In genomic region chr7:120852700-120853099, GRCh38 we compare ENCODE assay signal across 22 cellular contexts. TPM values are rescaled to one million over a fixed set of nuclear protein-coding genes. Genes with fewer than 3 reads are reported as not detected.
DNase-seq lines count a peak whose midpoint lies in the region; ATAC-seq, FAIRE-seq and TF ChIP-seq lines count a peak whose summit lies in the region.
"Had no signal": no experiment of that assay in that cellular context is flagged by ENCODE, and none has a peak within 500 bp of the region (broad histone marks: within the 10 kb centered on the region; RNA-seq: fewer than 3 reads in every experiment).

No MANE protein-coding gene starts in this region.

- no peak overlapping the region for H3K4me2 ChIP-seq in GM12878 (ENCODE audit: control insufficient read depth, insufficient read depth)
- H3K4me2 ChIP-seq: A549 had no signal

- no TSS peak for BruUV-seq in GM12878 (replicated peaks; lab: Mats Ljungman, UMichigan)

- H3K36me3 Mint-ChIP-seq in stimulated activated naive B cell treated with anti-CD40 and anti-IgM and Interleukin-4, amounts not matched to agents 10 μg/mL and 1 μg/mL and 100 μg/mL, for 72 hours, result no peaks in the 10 kb centered on the region
- H3K36me3 Mint-ChIP-seq: CD4-positive, alpha-beta memory T cell had no signal

- no peak overlapping the region for H2AFZ ChIP-seq in GM12878 (ENCODE audit: control insufficient read depth, low read depth, low read length)

- TF ChIP-seq CTCF in HEK293 (tag by site-specific recombination; IDR thresholded peaks at IDR 0.05) (no peak), GM12878 (IDR thresholded peaks at IDR 0.05 in 2 of 3, conservative IDR thresholded peaks at IDR 0.05 in 1 of 3; ENCODE audit: control insufficient read depth in 2 of 3, extremely low read depth in 1 of 3, insufficient read depth in 1 of 3, low read depth in 3 of 3, low read length in 3 of 3) (no peak), foreskin fibroblast (IDR thresholded peaks at IDR 0.05; ENCODE audit: low read depth, low read length) (no peak)

- POLR2A ChIA-PET in HEK293 (lab: Yijun Ruan, JAX) (no interaction called here), GM12878 (lab: Charles Lee) (interaction anchor here (0.8 to 6.4 kb wide), 6 partner anchors 10 to 43 kb away, joined by 3 to 55 read pairs (median 4); no protein-coding TSS in a partner anchor)

- H3K27me3 ChIP-seq in GM12878 (replicated peaks in 1 of 2; ENCODE audit: control insufficient read depth in 2 of 2, insufficient read depth in 2 of 2, low read length in 1 of 2), result no peaks in the 10 kb centered on the region

- no peaks in the 10 kb centered on the region; the same call in 1 of the 2 replicates for H3K9me3 ChIP-seq in HEK293 (ENCODE audit: control insufficient read depth, insufficient read depth, low read depth, low read length)
- no peaks in the 10 kb centered on the region; the same call in 2 of the 3 replicates for H3K9me3 ChIP-seq in GM12878 (replicated peaks; ENCODE audit: control insufficient read depth, insufficient read depth, low read length)
- H3K9me3 ChIP-seq: A549 had no signal

- ATAC-seq in GM12878, result no peak
- ATAC-seq in stimulated activated naive B cell treated with anti-CD40 and anti-IgM and Interleukin-4, amounts not matched to agents 10 μg/mL and 1 μg/mL and 100 μg/mL, for 72 hours (replicated peaks), result no peak
- ATAC-seq in GM21390 (IDR thresholded peaks at IDR 0.05; ENCODE audit: unreplicated experiment), result no peak
- ATAC-seq: A549, HCT116, HepG2 had no signal

- H3K79me2 ChIP-seq in GM12878 (ENCODE audit: control insufficient read depth, insufficient read depth, low read length), result no peaks in the 10 kb centered on the region

- TF ChIP-seq EP300 in GM12878 (IDR thresholded peaks at IDR 0.05; ENCODE audit: borderline replicate concordance in 1 of 2, control insufficient read depth in 1 of 2, low read depth in 2 of 2, low read length in 2 of 2), result no peak

- RAD21 ChIA-PET in GM12878 (lab: Charles Lee; ENCODE audit: unreplicated experiment), result interaction anchor here (0.8 to 6.5 kb wide), 4 partner anchors 10 to 98 kb away, joined by 5 to 63 read pairs (median 10); partner anchors contain the start of gene ING3

- H3K9ac ChIP-seq in GM12878 (ENCODE audit: control insufficient read depth, insufficient read depth, low read length), result no peak overlapping the region

- TF ChIP-seq POLR2A in GM12878 (IDR thresholded peaks at IDR 0.05; ENCODE audit: low read depth, low read length), result no peak

- peak overlapping the region; percentile 7 for H3K27ac Mint-ChIP-seq in stimulated activated naive B cell treated with anti-CD40 and anti-IgM and Interleukin-4, amounts not matched to agents 10 μg/mL and 1 μg/mL and 100 μg/mL, for 72 hours
- H3K27ac Mint-ChIP-seq: CD4-positive, alpha-beta memory T cell had no signal

- in situ Hi-C loops in GM12878 (cut with MboI), result no loop called here

- H3K4me3 ChIP-seq in HEK293 (ENCODE audit: low read depth, low read length) (no peak overlapping the region), GM12878 (no peak overlapping the region), foreskin fibroblast (ENCODE audit: low read depth in 1 of 2, low read length in 2 of 2) (no peak overlapping the region)
- H3K4me3 ChIP-seq: A549 had no signal

- peak; percentile 46 for DNase-seq in DMS53 (lab: John Stamatoyannopoulos, UW)
- no peak for DNase-seq in GM12878 (ENCODE audit: low read depth, low spot score)
- DNase-seq in stimulated activated naive B cell treated with anti-CD40 and anti-IgM and Interleukin-4, amounts not matched to agents 10 μg/mL and 1 μg/mL and 100 μg/mL, for 72 hours, result no peak
- DNase-seq in foreskin fibroblast, result no peak
- DNase-seq in cerebellar cortex (ENCODE audit: low spot score), result no peak
- DNase-seq: AML-193; CD4-positive, alpha-beta memory T cell; DMS153; DND-41; EL; GOT3; H7; KG1 had no signal

- peaks cover 25 to 41% of the 10 kb centered on the region in 2 donors for H3K27me3 Mint-ChIP-seq in stimulated activated naive B cell treated with anti-CD40 and anti-IgM and Interleukin-4, amounts not matched to agents 10 μg/mL and 1 μg/mL and 100 μg/mL, for 72 hours

- H3K9me3 Mint-ChIP-seq in stimulated activated naive B cell treated with anti-CD40 and anti-IgM and Interleukin-4, amounts not matched to agents 10 μg/mL and 1 μg/mL and 100 μg/mL, for 72 hours, result no peaks in the 10 kb centered on the region

- H3K4me1 Mint-ChIP-seq in stimulated activated naive B cell treated with anti-CD40 and anti-IgM and Interleukin-4, amounts not matched to agents 10 μg/mL and 1 μg/mL and 100 μg/mL, for 72 hours, result peaks cover 9 to 16% of the 10 kb centered on the region in 2 donors

- no peak overlapping the region for H3K27ac ChIP-seq in HEK293 (ENCODE audit: extremely low read depth, low read depth, low read length)
- H3K27ac ChIP-seq in GM12878 (ENCODE audit: control insufficient read depth, insufficient read depth), result no peak overlapping the region
- H3K27ac ChIP-seq: 22Rv1, A549, C4-2B had no signal

- SMC1A ChIA-PET in GM12878 (lab: Charles Lee; ENCODE audit: uncharacterized antibody, unreplicated experiment), result interaction anchor here (0.9 to 7.5 kb wide), 7 partner anchors 10 to 530 kb away, joined by 3 to 122 read pairs (median 8); no protein-coding TSS in a partner anchor

- H3K4me1 ChIP-seq in HEK293 (ENCODE audit: control insufficient read depth, insufficient read depth, low read length) (peaks cover 3% of the 10 kb centered on the region; the same call in 1 of the 2 replicates), GM12878 (ENCODE audit: control insufficient read depth, insufficient read depth, low read length) (no peaks in the 10 kb centered on the region)
- H3K4me1 ChIP-seq: A549 had no signal

- TF ChIP-seq RAD21 in GM12878 (IDR thresholded peaks at IDR 0.05; ENCODE audit: insufficient read depth, low read depth, low read length), result no peak

- CTCF ChIA-PET in HEK293 (lab: Yijun Ruan, JAX) (interaction anchor here (0.5 kb wide), 1 partner anchor 159 kb away, joined by 4 read pairs; no protein-coding TSS in a partner anchor), GM12878 (lab: Yijun Ruan, JAX) (interaction anchor here (0.8 to 2.6 kb wide), 3 partner anchors 10 to 60 kb away, joined by 3 to 10 read pairs (median 9); no protein-coding TSS in a partner anchor)

- peak; percentile 77 for FAIRE-seq in GM12878 (lab: Jason Lieb, UNC)
- FAIRE-seq: A549, HepG2 had no signal

- intact Hi-C loops in GM12878 (cut with micrococcal nuclease; ENCODE audit: unreplicated experiment), result loop anchor here (10.0 kb wide), 2 partner anchors 532 to 682 kb away; no protein-coding TSS in a partner anchor

- H4K20me1 ChIP-seq in GM12878 (ENCODE audit: control insufficient read depth, insufficient read depth), result no peaks in the 10 kb centered on the region

- H3K4me3 Mint-ChIP-seq in stimulated activated naive B cell treated with anti-CD40 and anti-IgM and Interleukin-4, amounts not matched to agents 10 μg/mL and 1 μg/mL and 100 μg/mL, for 72 hours, result no peak overlapping the region
- H3K4me3 Mint-ChIP-seq: CD4-positive, alpha-beta memory T cell had no signal

- H3K36me3 ChIP-seq in HEK293 (ENCODE audit: control insufficient read depth in 2 of 2, insufficient read depth in 1 of 2, low read length in 2 of 2) (peaks cover 13% of the 10 kb centered on the region in 2 experiments), GM12878 (ENCODE audit: control insufficient read depth in 2 of 2, insufficient read depth in 2 of 2, low read length in 1 of 2) (no peaks in the 10 kb centered on the region; a peak in 1 of 4 replicates)

TF ChIP-seq in HEK293, 187 proteins besides CTCF, POLR2A, EP300 and RAD21 (continues in another document):
- TF ChIP-seq YY1 (tag by site-specific recombination; IDR thresholded peaks at IDR 0.05), result no peak

TF ChIP-seq in GM12878, 131 proteins besides CTCF, POLR2A, EP300 and RAD21:
- TF ChIP-seq SPI1 (IDR thresholded peaks at IDR 0.05; ENCODE audit: borderline replicate concordance, insufficient read depth, low read depth, low read length) (peak; percentile 29; the same call in 1 of the 2 replicates), LARP7 (IDR thresholded peaks at IDR 0.05) (no peak), MEF2B (IDR thresholded peaks at IDR 0.05; ENCODE audit: partially characterized antibody, poor library complexity, severe bottlenecking) (no peak), IKZF1 (conservative IDR thresholded peaks at IDR 0.05) (0 out of 2 replicates have a peak, but pooled peaks have one; percentile 32)
- TF ChIP-seq, protein P1, sequence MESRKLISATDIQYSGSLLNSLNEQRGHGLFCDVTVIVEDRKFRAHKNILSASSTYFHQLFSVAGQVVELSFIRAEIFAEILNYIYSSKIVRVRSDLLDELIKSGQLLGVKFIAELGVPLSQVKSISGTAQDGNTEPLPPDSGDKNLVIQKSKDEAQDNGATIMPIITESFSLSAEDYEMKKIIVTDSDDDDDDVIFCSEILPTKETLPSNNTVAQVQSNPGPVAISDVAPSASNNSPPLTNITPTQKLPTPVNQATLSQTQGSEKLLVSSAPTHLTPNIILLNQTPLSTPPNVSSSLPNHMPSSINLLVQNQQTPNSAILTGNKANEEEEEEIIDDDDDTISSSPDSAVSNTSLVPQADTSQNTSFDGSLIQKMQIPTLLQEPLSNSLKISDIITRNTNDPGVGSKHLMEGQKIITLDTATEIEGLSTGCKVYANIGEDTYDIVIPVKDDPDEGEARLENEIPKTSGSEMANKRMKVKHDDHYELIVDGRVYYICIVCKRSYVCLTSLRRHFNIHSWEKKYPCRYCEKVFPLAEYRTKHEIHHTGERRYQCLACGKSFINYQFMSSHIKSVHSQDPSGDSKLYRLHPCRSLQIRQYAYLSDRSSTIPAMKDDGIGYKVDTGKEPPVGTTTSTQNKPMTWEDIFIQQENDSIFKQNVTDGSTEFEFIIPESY (IDR thresholded peaks at IDR 0.05), result no peak

RNA-seq across cellular contexts. Expression of gene TSPAN12, which starts 5.2 kb away (rescaled TPM):
- total RNA-seq in GM12878 (2013; cell fraction: nucleolus; rRNA removed), result 51.8 and 55.1 TPM in 2 replicates
- total RNA-seq in GM12878 (2014; rRNA removed) (1.5 and 1.6 TPM in 2 replicates), GM12878 (2014; rRNA removed; fragmentation: Illumina TruSeq; extraction: Trizol) (0.67 and 0.78 TPM in 2 replicates), GM12878 (2021) (1.3 and 1.9 TPM in 2 replicates)
- 2.2 TPM for polyA plus RNA-seq in GM12878 (2011; ENCODE audit: low read depth)
- polyA plus RNA-seq in GM12878 (2011; rRNA removed) (110 and 170 TPM in 2 replicates), GM12878 (2014; fragmentation: Illumina TruSeq; extraction: Trizol) (1.2 and 2.1 TPM in 2 replicates), GM12878 (2014; fragmentation: Nextera tagmentation; extraction: Ambion mirVana) (1 to 10 TPM in 1 of 2 experiments, under 1 TPM in 1; 0.75 to 1.3 TPM), GM12878 (2014; rRNA removed) (0.74 and 1.3 TPM in 2 replicates), GM12878 (2016; fragmentation: Nextera tagmentation; extraction: Ambion mirVana) (1 to 10 TPM; 2.0 to 2.2 TPM)
- 42.5 and 49.2 TPM in 2 replicates for polyA plus RNA-seq in GM12878 (2011; cell fraction: cytosol; rRNA removed)
- polyA plus RNA-seq in GM12878 (2011; cell fraction: nucleus; rRNA removed), result 58.2 and 70.6 TPM in 2 replicates
- polyA plus RNA-seq in GM12878 (2012), result 2.7 and 5.7 TPM in 2 replicates
- 260 and 359 TPM in 2 replicates for polyA minus RNA-seq in GM12878 (2011; rRNA and poly(A)+ RNA removed)
- polyA minus RNA-seq in GM12878 (2011; cell fraction: cytosol; rRNA and poly(A)+ RNA removed), result 41.4 and 43.4 TPM in 2 replicates
- polyA minus RNA-seq in GM12878 (2011; cell fraction: nucleus; rRNA and poly(A)+ RNA removed), result 56.7 and 70.8 TPM in 2 replicates
- total RNA-seq: CD4-positive, alpha-beta memory T cell; G401 had no signal
- polyA plus RNA-seq: BJ; CD4-positive, alpha-beta memory T cell had no signal
